In genomic region chr1:53946252-53947171, GRCh38 we compare ENCODE assay signal across 8 cellular contexts. TPM values are rescaled to one million over a fixed set of nuclear protein-coding genes. Genes with fewer than 3 reads are reported as not detected.
A peak's percentile ranks its signal among the peaks of the same experiment; 100 is the strongest.
DNase-seq lines count a peak whose midpoint lies in the region; ATAC-seq and TF ChIP-seq lines count a peak whose summit lies in the region.

TSS of gene LRRC42 (plus strand) at chr1:53946350. CDS start at chr1:53952000, 5,650 bp downstream.

- peak within 1 kb of the TSS; percentile 90 for H3K4me3 Mint-ChIP-seq in stimulated activated memory B cell treated with anti-CD40 and anti-IgM and Interleukin-4, amounts not matched to agents 10 μg/mL and 1 μg/mL and 100 μg/mL, for 72 hours

- DNase-seq in stimulated activated naive CD4-positive, alpha-beta T cell treated with Interleukin-2 at 50 U/mL for 16 hours (lab: John Stamatoyannopoulos, UW): peak; percentile 74
- no peak for DNase-seq in stimulated activated naive CD4-positive, alpha-beta T cell (lab: John Stamatoyannopoulos, UW)
- DNase-seq in HAP-1 (ENCODE audit: low spot score in 2 of 2) (no peak), LNCaP clone FGC (ENCODE audit: low read depth) (no peak), ascending aorta (ENCODE audit: low spot score in 2 of 2) (no peak), iPS-NIHi11 (ENCODE audit: low spot score) (peak; percentile 95), OCI-M2 (lab: John Stamatoyannopoulos, UW; ENCODE audit: unreplicated experiment) (no peak)

- intact Hi-C loops in ascending aorta (cut with DNase I): loop anchor here (1.0 to 10.0 kb wide), 5 partner anchors 108 to 818 kb away; partner anchors contain the start of genes LRP8, NDC1 and PARS2

- H3K36me3 Mint-ChIP-seq in stimulated activated memory B cell treated with anti-CD40 and anti-IgM and Interleukin-4, amounts not matched to agents 10 μg/mL and 1 μg/mL and 100 μg/mL, for 72 hours: peaks cover 13% of the 10 kb centered on the region

- H3K4me1 Mint-ChIP-seq in stimulated activated memory B cell treated with anti-CD40 and anti-IgM and Interleukin-4, amounts not matched to agents 10 μg/mL and 1 μg/mL and 100 μg/mL, for 72 hours: peaks cover 40% of the 10 kb centered on the region

- H3K36me3 ChIP-seq in HAP-1 (replicated peaks): no peaks in the 10 kb centered on the region; the same call in 1 of the 2 replicates
- H3K36me3 ChIP-seq in ascending aorta: no peaks in the 10 kb centered on the region

- no peaks in the 10 kb centered on the region for H3K27me3 Mint-ChIP-seq in stimulated activated memory B cell treated with anti-CD40 and anti-IgM and Interleukin-4, amounts not matched to agents 10 μg/mL and 1 μg/mL and 100 μg/mL, for 72 hours

- H3K27ac Mint-ChIP-seq in stimulated activated memory B cell treated with anti-CD40 and anti-IgM and Interleukin-4, amounts not matched to agents 10 μg/mL and 1 μg/mL and 100 μg/mL, for 72 hours: peak within 1 kb of the TSS; percentile 87

- H3K27me3 ChIP-seq in HAP-1 (ENCODE audit: low read depth) (no peaks in the 10 kb centered on the region), ascending aorta (no peaks in the 10 kb centered on the region)

- H3K4me3 ChIP-seq in HAP-1 (peak within 1 kb of the TSS; percentile 91), LNCaP clone FGC (ENCODE audit: low read depth, low read length) (peak within 1 kb of the TSS; percentile 84), ascending aorta (peak within 1 kb of the TSS; percentile 80 to 96)

- H3K4me1 ChIP-seq in HAP-1 (peaks cover 30% of the 10 kb centered on the region), ascending aorta (peaks cover 9 to 16% of the 10 kb centered on the region in 2 donors)

- H3K27ac ChIP-seq in ascending aorta: peak within 1 kb of the TSS; percentile 77 to 98

- peak; percentile 84 for ATAC-seq in stimulated activated memory B cell treated with anti-CD40 and anti-IgM and Interleukin-4, amounts not matched to agents 10 μg/mL and 1 μg/mL and 100 μg/mL, for 72 hours

- in situ Hi-C loops in HAP-1 (cut with MboI; ENCODE audit: low sequenced_read_pairs): no loop called here

- TF ChIP-seq CTCF in LNCaP clone FGC (IDR thresholded peaks at IDR 0.05; ENCODE audit: control insufficient read depth, extremely low read depth, insufficient read depth): peak; percentile 46
- peak in 2 of 3 experiments; percentile 23 to 51 for TF ChIP-seq CTCF in ascending aorta (IDR thresholded peaks at IDR 0.05)

- H3K9me3 ChIP-seq in HAP-1 (no peaks in the 10 kb centered on the region), ascending aorta (no peaks in the 10 kb centered on the region)

- H3K9me3 Mint-ChIP-seq in stimulated activated memory B cell treated with anti-CD40 and anti-IgM and Interleukin-4, amounts not matched to agents 10 μg/mL and 1 μg/mL and 100 μg/mL, for 72 hours: no peaks in the 10 kb centered on the region

RNA-seq across cellular contexts. Expression of gene LRRC42, which starts in this region (rescaled TPM):
- total RNA-seq in ascending aorta: 28.2 TPM

Comparison
In these comparisons a context has a peak if more than half of its experiments do, and no peak if none do; other contexts are left out.
1. DNase-seq: peak in stimulated activated naive CD4-positive, alpha-beta T cell treated with Interleukin-2 at 50 U/mL for 16 hours (single experiment) and iPS-NIHi11 (single experiment); none in stimulated activated naive CD4-positive, alpha-beta T cell (0 of 6), HAP-1 (0 of 2), LNCaP clone FGC (single experiment), ascending aorta (0 of 2) and OCI-M2 (single experiment).
2. Peak in every context shown above with its lines, with median percentiles within 50 percentile points of each other: H3K4me3 ChIP-seq.